ENCODE assay signal across 19 cellular contexts in genomic region chr1:7113822-7114221, GRCh38.
DNase-seq lines count a peak whose midpoint lies in the region; ATAC-seq, FAIRE-seq and TF ChIP-seq lines count a peak whose summit lies in the region.
"Had no signal": no experiment of that assay in that cellular context is flagged by ENCODE, and none has a peak within 500 bp of the region (broad histone marks: within the 10 kb centered on the region; RNA-seq: fewer than 3 reads in every experiment).

No MANE protein-coding gene starts in this region.

- peak; percentile 98 for DNase-seq in MV-4-11 (lab: John Stamatoyannopoulos, UW)
- peak; percentile 54 for DNase-seq in SKM-1 (lab: John Stamatoyannopoulos, UW; ENCODE audit: unreplicated experiment)
- no peak for DNase-seq in HepG2 (ENCODE audit: low spot score)
- no peak for DNase-seq in lower leg skin (ENCODE audit: low spot score in 2 of 2)
- no peak for DNase-seq in natural killer cell
- no peak for DNase-seq in left colon
- DNase-seq: C1 segment of cervical spinal cord; Calu3; CD4-positive, alpha-beta memory T cell; COR-L47; DMS53; DMS79 treated with DMSO at 0.1 percent for 48 hours; GF-D8; GOT3; HFFc6 had no signal

- H3K4me1 ChIP-seq in HepG2 (ENCODE audit: insufficient read depth, low read length), result no peaks in the 10 kb centered on the region

- 22% methylated on average over 6 of the region's 6 CpGs for WGBS in HepG2 (ENCODE audit: low lambda C conversion rate)
- 76% methylated on average over 6 of the region's 6 CpGs for WGBS in lower leg skin, 2 donors

- H3K9me3 ChIP-seq in HepG2 (ENCODE audit: low read length), result no peaks in the 10 kb centered on the region
- H3K9me3 ChIP-seq: HAP-1 had no signal

- H3K9ac ChIP-seq in HepG2 (ENCODE audit: insufficient read depth, low read depth, low read length), result no peak overlapping the region

- no peaks in the 10 kb centered on the region for H3K4me1 Mint-ChIP-seq in natural killer cell
- H3K4me1 Mint-ChIP-seq: CD4-positive, alpha-beta memory T cell had no signal

- POLR2A ChIA-PET in HepG2 (lab: Yijun Ruan, JAX), result no interaction called here

- no peak for TF ChIP-seq EP300 in HepG2 (IDR thresholded peaks at IDR 0.05; ENCODE audit: low read depth in 2 of 2, low read length in 2 of 2)
- no peak for TF ChIP-seq EP300 in HepG2 (CRISPR knock-in tag; IDR thresholded peaks at IDR 0.05; ENCODE audit: borderline replicate concordance)

- CTCF ChIA-PET in HepG2 (lab: Yijun Ruan, JAX; ENCODE audit: low intra/inter-chr PET ratio, low total read pairs), result no interaction called here

- peaks cover 0 to 4% of the 10 kb centered on the region in 2 donors for H3K9me3 Mint-ChIP-seq in natural killer cell

- no peak overlapping the region for H3K27ac Mint-ChIP-seq in natural killer cell
- H3K27ac Mint-ChIP-seq: CD4-positive, alpha-beta memory T cell; HFFc6 had no signal

- no peak overlapping the region for H3K4me2 ChIP-seq in HepG2 (ENCODE audit: low read depth, low read length)

- TF ChIP-seq CTCF in HepG2 (CRISPR knock-in tag; IDR thresholded peaks at IDR 0.05) (no peak), lower leg skin (IDR thresholded peaks at IDR 0.05) (no peak), natural killer cell (IDR thresholded peaks at IDR 0.05) (no peak)

- H2AFZ ChIP-seq in HepG2 (ENCODE audit: low read length), result no peak overlapping the region

- in situ Hi-C loops in HepG2 (cut with HindIII; ENCODE audit: extremely low pct_ligation_motif_present, low pct_unique_long_range_greater_than_20kb), result no loop called here

- H3K79me2 ChIP-seq in HepG2 (ENCODE audit: insufficient read depth, low read length), result no peaks in the 10 kb centered on the region

- FAIRE-seq in HepG2 (lab: Jason Lieb, UNC), result no peak
- FAIRE-seq: GM12891, GM18507, H54 had no signal

- H3K4me3 Mint-ChIP-seq in natural killer cell, result no peak overlapping the region
- H3K4me3 Mint-ChIP-seq: CD4-positive, alpha-beta memory T cell; HFFc6 had no signal

- no peak overlapping the region for H3K27ac ChIP-seq in HepG2 (ENCODE audit: extremely low read length, insufficient read depth, low read length)

- ATAC-seq in HepG2 (no peak), natural killer cell (no peak), left colon (no peak)

- TF ChIP-seq RAD21 in HepG2 (CRISPR knock-in tag; IDR thresholded peaks at IDR 0.05), result no peak

- no peaks in the 10 kb centered on the region for H3K36me3 Mint-ChIP-seq in natural killer cell
- H3K36me3 Mint-ChIP-seq: CD4-positive, alpha-beta memory T cell had no signal

- intact Hi-C loops in HepG2 (cut with micrococcal nuclease; ENCODE audit: unreplicated experiment), result no loop called here
- intact Hi-C loops in lower leg skin (cut with DNase I; ENCODE audit: low total_unique reads), result no loop called here
- intact Hi-C loops in natural killer cell (cut with micrococcal nuclease), result no loop called here
- intact Hi-C loops in left colon (cut with DNase I, micrococcal nuclease), result no loop called here

- peaks cover 0 to 17% of the 10 kb centered on the region in 2 experiments; a peak in 1 of 5 replicates for H3K27me3 ChIP-seq in HepG2 (ENCODE audit: control insufficient read depth in 1 of 2, insufficient read depth in 2 of 2, low read length in 2 of 2)

- H3K36me3 ChIP-seq in HepG2 (replicated peaks in 1 of 2; ENCODE audit: control insufficient read depth in 1 of 2, insufficient read depth in 2 of 2, low read length in 2 of 2), result no peaks in the 10 kb centered on the region
- H3K36me3 ChIP-seq: HAP-1 had no signal

- no peaks in the 10 kb centered on the region for H4K20me1 ChIP-seq in HepG2 (ENCODE audit: insufficient read depth, low read length)

- H3K27me3 Mint-ChIP-seq in natural killer cell (ENCODE audit: low read depth in 2 of 2), result peaks cover 0 to 5% of the 10 kb centered on the region in 2 donors

- BruUV-seq in HepG2 (replicated peaks; lab: Mats Ljungman, UMichigan), result no TSS peak

- TF ChIP-seq POLR2A in HepG2 (IDR thresholded peaks at IDR 0.05; ENCODE audit: insufficient read depth in 1 of 2, low read depth in 2 of 2, low read length in 2 of 2), result no peak
- TF ChIP-seq POLR2A in lower leg skin (IDR thresholded peaks at IDR 0.05), result no peak

- H3K4me3 ChIP-seq in HepG2 (replicated peaks in 1 of 3; ENCODE audit: insufficient read depth in 1 of 3, low read depth in 2 of 3, low read length in 3 of 3) (no peak overlapping the region), lower leg skin (ENCODE audit: low read depth, poor library complexity, severe bottlenecking) (no peak overlapping the region)
- H3K4me3 ChIP-seq: HAP-1 had no signal

TF ChIP-seq in HepG2, 621 proteins besides CTCF, POLR2A, EP300 and RAD21:
- TF ChIP-seq HNF4A (CRISPR knock-in tag; IDR thresholded peaks at IDR 0.05) (peak; percentile 50; the same call in 1 of the 2 replicates), ZNF552 (CRISPR knock-in tag; IDR thresholded peaks at IDR 0.05; ENCODE audit: borderline replicate concordance) (no peak)

Comparison
In these comparisons a context has a peak if more than half of its experiments do, and no peak if none do; other contexts are left out.
1. DNase-seq: peak in MV-4-11 (single experiment) and SKM-1 (single experiment); none in HepG2 (single experiment), lower leg skin (0 of 2), natural killer cell (single experiment) and left colon (0 of 2).